Comparison of ENCODE assay signal across 10 cellular contexts in genomic region chr20:25233016-25233772, GRCh38. TPM values are rescaled to one million over a fixed set of nuclear protein-coding genes. Genes with fewer than 3 reads are reported as not detected.
DNase-seq lines count a peak whose midpoint lies in the region; ATAC-seq, FAIRE-seq and TF ChIP-seq lines count a peak whose summit lies in the region.
"Had no signal": no experiment of that assay in that cellular context is flagged by ENCODE, and none has a peak within 500 bp of the region (broad histone marks: within the 10 kb centered on the region; RNA-seq: fewer than 3 reads in every experiment).

No MANE protein-coding gene starts in this region.

- H3K27me3 ChIP-seq in body of pancreas = no peaks in the 10 kb centered on the region
- peaks cover 0 to 42% (median 9%) of the 10 kb centered on the region in 7 donors for H3K27me3 ChIP-seq in spleen (replicated peaks in 1 of 7)
- H3K27me3 ChIP-seq in CD4-positive, alpha-beta T cell (ENCODE audit: control insufficient read depth, insufficient read depth, low read length) = peaks cover 6% of the 10 kb centered on the region

- WGBS in body of pancreas, 2 donors = 30 to 41% methylated on average over 9 to 10 of the region's 10 CpGs
- 79 to 83% (median 82%) methylated on average over 10 of the region's 10 CpGs for WGBS in spleen, 5 donors

- H3K27ac ChIP-seq in body of pancreas (peak overlapping the region; percentile 4 to 72 (median 46)), spleen (no peak overlapping the region)
- no peak overlapping the region for H3K27ac ChIP-seq in CD4-positive, alpha-beta T cell (ENCODE audit: low read depth, low read length)

- TF ChIP-seq POLR2A in body of pancreas (IDR thresholded peaks at IDR 0.05) (no peak), spleen (IDR thresholded peaks at IDR 0.05) (no peak)

- peak; percentile 84 for ATAC-seq in body of pancreas
- ATAC-seq in CD4-positive, alpha-beta T cell (ENCODE audit: poor library complexity) = no peak

- H3K4me1 ChIP-seq in body of pancreas (peaks cover 45% of the 10 kb centered on the region), spleen (peaks cover 0 to 9% (median 0%) of the 10 kb centered on the region in 6 donors)

- H3K27ac Mint-ChIP-seq in CD4-positive, alpha-beta T cell = no peak overlapping the region
- H3K27ac Mint-ChIP-seq: naive B cell had no signal

- FAIRE-seq in urothelium cell line (lab: Jason Lieb, UNC) = no peak

- no peak overlapping the region for H3K4me3 Mint-ChIP-seq in CD4-positive, alpha-beta T cell

- peak; percentile 47 for DNase-seq in SIG-M5 treated with dmso at 0.1 percent for 504 hours (lab: John Stamatoyannopoulos, UW; ENCODE audit: unreplicated experiment)
- DNase-seq in SIG-M5 (lab: John Stamatoyannopoulos, UW) = no peak
- peak; percentile 83 to 90 (median 89) for DNase-seq in body of pancreas
- DNase-seq in kidney tubule cell (ENCODE audit: low spot score) = peak; percentile 87
- DNase-seq in urothelium cell line (ENCODE audit: low spot score) = peak; percentile 52
- DNase-seq in effector CD8-positive, alpha-beta T cell (lab: John Stamatoyannopoulos, UW) = no peak
- DNase-seq in spleen = no peak
- no peak for DNase-seq in CD4-positive, alpha-beta T cell
- DNase-seq: activated naive CD4-positive, alpha-beta T cell treated with anti-CD3 and anti-CD28 coated beads, Interleukin-2, amount 50 U/mL, for 16 hours; naive B cell had no signal

- H3K4me1 Mint-ChIP-seq in CD4-positive, alpha-beta T cell (ENCODE audit: low read depth) = no peaks in the 10 kb centered on the region

- H3K4me3 ChIP-seq in body of pancreas (no peak overlapping the region), spleen (no peak overlapping the region)

- no peaks in the 10 kb centered on the region for H3K9me3 Mint-ChIP-seq in CD4-positive, alpha-beta T cell
- H3K9me3 Mint-ChIP-seq: naive B cell had no signal

- H3K27me3 Mint-ChIP-seq in CD4-positive, alpha-beta T cell = peaks cover 19% of the 10 kb centered on the region

- intact Hi-C loops in body of pancreas (cut with DNase I) = no loop called here
- intact Hi-C loops in spleen (cut with DNase I; ENCODE audit: low total_unique reads) = no loop called here
- intact Hi-C loops in CD4-positive, alpha-beta T cell (cut with DNase I, micrococcal nuclease) = no loop called here

- H3K36me3 ChIP-seq in body of pancreas (replicated peaks in 1 of 2; ENCODE audit: insufficient read depth in 1 of 2, low read depth in 2 of 2) = no peaks in the 10 kb centered on the region
- H3K36me3 ChIP-seq in spleen = no peaks in the 10 kb centered on the region

- TF ChIP-seq CTCF in body of pancreas (IDR thresholded peaks at IDR 0.05) (no peak), spleen (IDR thresholded peaks at IDR 0.05 in 8 of 11, conservative IDR thresholded peaks at IDR 0.05 in 3 of 11) (no peak)
- no peak for TF ChIP-seq CTCF in CD4-positive, alpha-beta T cell (IDR thresholded peaks at IDR 0.05)

- H3K9me3 ChIP-seq in body of pancreas (no peaks in the 10 kb centered on the region), spleen (no peaks in the 10 kb centered on the region)
- H3K9me3 ChIP-seq in CD4-positive, alpha-beta T cell (ENCODE audit: control insufficient read depth, low read length) = no peaks in the 10 kb centered on the region

- POLR2A ChIA-PET in CD4-positive, alpha-beta T cell (lab: Charles Lee) = no interaction called here

- H3K36me3 Mint-ChIP-seq in CD4-positive, alpha-beta T cell (ENCODE audit: low read depth) = no peaks in the 10 kb centered on the region
- H3K36me3 Mint-ChIP-seq: naive B cell had no signal

- CTCF ChIA-PET in CD4-positive, alpha-beta T cell (lab: Charles Lee) = interaction anchor here (0.5 to 1.0 kb wide), 2 partner anchors 10 to 240 kb away, joined by 3 read pairs; no protein-coding TSS in a partner anchor

RNA-seq across cellular contexts. Expression of gene PYGB, which starts 14.7 kb away (rescaled TPM):
- total RNA-seq in body of pancreas = 10 to 100 TPM; 34.8 to 42.8 TPM
- 10 to 100 TPM; 27.0 to 47.8 (median 34.4) TPM for total RNA-seq in spleen
- 10 to 100 TPM; 10.5 to 29.4 (median 18.2) TPM for polyA plus RNA-seq in spleen
- 10 to 100 TPM; 26.3 to 27.5 TPM for total RNA-seq in CD4-positive, alpha-beta T cell

RNA-seq across cellular contexts. Expression of gene ENTPD6, which starts 37.7 kb away (rescaled TPM):
- 10 to 100 TPM; 59.9 to 79.8 TPM for total RNA-seq in body of pancreas
- total RNA-seq in spleen = 10 to 100 TPM; 31.6 to 49.6 (median 35.7) TPM
- 10 to 100 TPM; 23.0 to 42.0 (median 33.6) TPM for polyA plus RNA-seq in spleen
- total RNA-seq in CD4-positive, alpha-beta T cell = 10 to 100 TPM; 78.5 to 85.1 TPM

Comparison
In these comparisons a context has a peak if more than half of its experiments do, and no peak if none do; other contexts are left out.
1. DNase-seq: peak in SIG-M5 treated with dmso at 0.1 percent for 504 hours (single experiment), body of pancreas (4 of 4), kidney tubule cell (single experiment) and urothelium cell line (single experiment); none in SIG-M5 (single experiment), effector CD8-positive, alpha-beta T cell (single experiment), spleen (single experiment) and CD4-positive, alpha-beta T cell (0 of 10).
2. H3K27ac ChIP-seq: peak in body of pancreas (4 of 4); none in spleen (0 of 8) and CD4-positive, alpha-beta T cell (single experiment).